ENCODE assay signal across 31 cellular contexts in genomic region chr13:51208707-51209106, GRCh38. TPM values are rescaled to one million over a fixed set of nuclear protein-coding genes. Genes with fewer than 3 reads are reported as not detected.
"Had no signal": no experiment of that assay in that cellular context is flagged by ENCODE, and none has a peak within 500 bp of the region (broad histone marks: within the 10 kb centered on the region; RNA-seq: fewer than 3 reads in every experiment).

No MANE protein-coding gene starts in this region.

- FAIRE-seq: urothelium cell line had no signal

- H3K27ac ChIP-seq: neural progenitor cell, ovary, parathyroid adenoma, psoas muscle, skin epidermis, spleen, suprapubic skin, testis, tibial artery, transverse colon, upper lobe of left lung, vagina had no signal

- H3K36me3 ChIP-seq: neural progenitor cell, ovary, spleen, suprapubic skin, tibial artery, transverse colon, upper lobe of left lung, vagina had no signal

- H3K9me3 Mint-ChIP-seq: naive thymus-derived CD8-positive, alpha-beta T cell; natural killer cell treated with Interleukin-12 subunit alpha and Interleukin-12 subunit beta and Interleukin-15 and Interleukin-18, amount 100 ng/mL, for 72 hours; neural progenitor cell; stimulated activated memory B cell treated with anti-CD40 and anti-IgM and Interleukin-4, amounts not matched to agents 10 μg/mL and 1 μg/mL and 100 μg/mL, for 72 hours; stimulated activated naive CD8-positive, alpha-beta T cell treated with anti-CD3 and anti-CD28 coated beads, Interleukin-15, amount 100 ng/mL, for 72 hours had no signal

- DNase-seq: naive thymus-derived CD8-positive, alpha-beta T cell; occipital lobe; ovary; posterior cingulate gyrus; psoas muscle; right cardiac atrium; spleen; stimulated activated CD4-positive, alpha-beta T cell treated with anti-CD3 and anti-CD28 coated beads, Interleukin-12 subunit alpha, Interleukin-12 subunit beta, amount 100 ng/mL, for 4 hours; stimulated activated CD4-positive, alpha-beta T cell treated with anti-CD3 and anti-CD28 coated beads, Interleukin-1b, Interleukin-23, amount 100 ng/mL, for 48 hours; stimulated activated CD4-positive, alpha-beta T cell treated with anti-CD3 and anti-CD28 coated beads, Interleukin-4, amount 100 ng/mL, for 1 hour; stimulated activated CD4-positive, alpha-beta T cell treated with anti-CD3 and anti-CD28 coated beads, Interleukin-4, amount 100 ng/mL, for 4 hours; stimulated activated CD8-positive, alpha-beta memory T cell treated with anti-CD3 and anti-CD28 coated beads, Interleukin-4, amount 100 ng/mL, for 48 hours; stimulated activated naive CD4-positive, alpha-beta T cell; stimulated activated naive CD8-positive, alpha-beta T cell treated with anti-CD3 and anti-CD28 coated beads, Interleukin-15, amount 100 ng/mL, for 72 hours; stimulated activated naive CD8-positive, alpha-beta T cell treated with anti-CD3 and anti-CD28 coated beads, Interleukin-15, Interleukin-2, amounts not matched to agents 100 U/mL and 50 U/mL, for 24 hours; substantia nigra; testis; tibial artery; transverse colon; upper lobe of left lung had no signal

- H3K4me2 ChIP-seq: neural progenitor cell, smooth muscle cell had no signal

- H3K4me3 ChIP-seq: neural progenitor cell, ovary, psoas muscle, skin epidermis, smooth muscle cell, spleen, suprapubic skin, testis, tibial artery, transverse colon, upper lobe of left lung, vagina had no signal

- H2AFZ ChIP-seq: neural progenitor cell, parathyroid adenoma had no signal

- ATAC-seq: naive thymus-derived CD8-positive, alpha-beta T cell; natural killer cell treated with Interleukin-12 subunit alpha and Interleukin-12 subunit beta and Interleukin-15 and Interleukin-18, amount 100 ng/mL, for 72 hours; psoas muscle; right cardiac atrium; sciatic nerve; stimulated activated memory B cell treated with anti-CD40 and anti-IgM and Interleukin-4, amounts not matched to agents 10 μg/mL and 1 μg/mL and 100 μg/mL, for 72 hours; stimulated activated naive CD8-positive, alpha-beta T cell treated with anti-CD3 and anti-CD28 coated beads, Interleukin-15, amount 100 ng/mL, for 72 hours; stimulated activated naive CD8-positive, alpha-beta T cell treated with anti-CD3 and anti-CD28 coated beads, Interleukin-15, Interleukin-2, amounts not matched to agents 100 U/mL and 50 U/mL, for 24 hours had no signal

- H3K27me3 ChIP-seq: neural progenitor cell, ovary, testis, upper lobe of left lung, vagina had no signal

- H3K4me1 ChIP-seq: neural progenitor cell, parathyroid adenoma, psoas muscle, spleen, suprapubic skin, testis, tibial artery, transverse colon, upper lobe of left lung, vagina had no signal

- H3K4me3 Mint-ChIP-seq: naive thymus-derived CD8-positive, alpha-beta T cell; natural killer cell treated with Interleukin-12 subunit alpha and Interleukin-12 subunit beta and Interleukin-15 and Interleukin-18, amount 100 ng/mL, for 72 hours; neural progenitor cell; stimulated activated memory B cell treated with anti-CD40 and anti-IgM and Interleukin-4, amounts not matched to agents 10 μg/mL and 1 μg/mL and 100 μg/mL, for 72 hours; stimulated activated naive CD8-positive, alpha-beta T cell treated with anti-CD3 and anti-CD28 coated beads, Interleukin-15, amount 100 ng/mL, for 72 hours had no signal

- H3K79me2 ChIP-seq: parathyroid adenoma had no signal

- H3K9me3 ChIP-seq: ovary, psoas muscle, spleen, suprapubic skin, testis, tibial artery, transverse colon, upper lobe of left lung, vagina had no signal

- H3K9ac ChIP-seq: neural progenitor cell, parathyroid adenoma had no signal

- H3K27ac Mint-ChIP-seq: natural killer cell treated with Interleukin-12 subunit alpha and Interleukin-12 subunit beta and Interleukin-15 and Interleukin-18, amount 100 ng/mL, for 72 hours; neural progenitor cell; progenitor cell of endocrine pancreas; stimulated activated memory B cell treated with anti-CD40 and anti-IgM and Interleukin-4, amounts not matched to agents 10 μg/mL and 1 μg/mL and 100 μg/mL, for 72 hours; stimulated activated naive CD8-positive, alpha-beta T cell treated with anti-CD3 and anti-CD28 coated beads, Interleukin-15, amount 100 ng/mL, for 72 hours had no signal

- H3K36me3 Mint-ChIP-seq: naive thymus-derived CD8-positive, alpha-beta T cell; natural killer cell treated with Interleukin-12 subunit alpha and Interleukin-12 subunit beta and Interleukin-15 and Interleukin-18, amount 100 ng/mL, for 72 hours; neural progenitor cell; stimulated activated memory B cell treated with anti-CD40 and anti-IgM and Interleukin-4, amounts not matched to agents 10 μg/mL and 1 μg/mL and 100 μg/mL, for 72 hours had no signal

- H3K4me1 Mint-ChIP-seq: naive thymus-derived CD8-positive, alpha-beta T cell; stimulated activated memory B cell treated with anti-CD40 and anti-IgM and Interleukin-4, amounts not matched to agents 10 μg/mL and 1 μg/mL and 100 μg/mL, for 72 hours had no signal

RNA-seq across cellular contexts. Expression of gene FAM124A, which starts 13.5 kb away (rescaled TPM):
- total RNA-seq: naive thymus-derived CD8-positive, alpha-beta T cell; natural killer cell treated with Interleukin-12 subunit alpha and Interleukin-12 subunit beta and Interleukin-15 and Interleukin-18, amount 100 ng/mL, for 72 hours; smooth muscle cell had no signal
